In the genomic region with DNA sequence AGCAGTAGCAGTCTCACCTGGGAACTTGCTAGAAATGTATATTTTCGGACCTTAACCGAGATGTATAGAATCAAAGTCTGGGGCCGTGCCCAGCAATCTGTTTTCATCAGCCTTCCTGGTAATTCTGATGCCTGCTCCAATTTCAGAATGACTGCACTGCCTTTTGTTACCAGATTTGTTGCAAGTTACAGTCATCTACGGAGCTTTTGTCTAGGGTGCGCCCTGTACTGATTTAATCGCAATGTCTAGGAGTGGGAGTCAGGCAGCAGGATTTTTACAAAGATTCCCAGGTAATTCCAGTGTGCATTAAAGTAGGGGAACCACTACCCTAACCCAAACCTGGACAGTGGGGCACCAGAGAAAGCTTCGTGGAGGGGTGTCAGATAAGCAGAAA, we compare ENCODE assay signal across 19 cellular contexts.
"Had no signal": no experiment of that assay in that cellular context is flagged by ENCODE, and none has a peak within 500 bp of the region (broad histone marks: within the 10 kb centered on the region; RNA-seq: fewer than 3 reads in every experiment).

No MANE protein-coding gene starts in this region.

- H3K36me3 Mint-ChIP-seq: mesothelial cell of epicardium, naive B cell had no signal

- H3K27me3 Mint-ChIP-seq: dendritic cell treated with granulocyte-macrophage colony-stimulating factor and Interleukin-4, amounts not matched to agents 40 ng/mL and 50 ng/mL, for 4 days; effector memory CD8-positive, alpha-beta T cell; naive B cell had no signal

- H3K36me3 ChIP-seq: esophagus squamous epithelium, gastrocnemius medialis, heart right ventricle, left lung, lower lobe of right lung had no signal

- H3K27ac Mint-ChIP-seq: dendritic cell treated with granulocyte-macrophage colony-stimulating factor and Interleukin-4, amounts not matched to agents 40 ng/mL and 50 ng/mL, for 4 days; effector memory CD8-positive, alpha-beta T cell; mesothelial cell of epicardium had no signal

- H3K27me3 ChIP-seq: esophagus squamous epithelium, gastrocnemius medialis, heart right ventricle, left lung had no signal

- H3K9me3 Mint-ChIP-seq: dendritic cell treated with granulocyte-macrophage colony-stimulating factor and Interleukin-4, amounts not matched to agents 40 ng/mL and 50 ng/mL, for 4 days; effector memory CD8-positive, alpha-beta T cell; endodermal cell; mesothelial cell of epicardium; naive B cell had no signal

- H3K4me3 ChIP-seq: coronary artery, esophagus squamous epithelium, gastrocnemius medialis, heart right ventricle, left lung, lower lobe of right lung, mucosa of descending colon had no signal

- H3K27ac ChIP-seq: coronary artery, epithelial cell of prostate, esophagus squamous epithelium, gastrocnemius medialis, heart right ventricle, left lung, lower lobe of right lung had no signal

- H3K4me1 ChIP-seq: left lung, lower lobe of right lung had no signal

- DNase-seq: effector CD8-positive, alpha-beta T cell; effector memory CD8-positive, alpha-beta T cell; esophagus squamous epithelium; foreskin fibroblast; foreskin melanocyte; gastrocnemius medialis; heart right ventricle; hippocampal formation; left cardiac atrium; left lung; left ventricle myocardium superior; lower lobe of right lung; mucosa of descending colon; naive B cell had no signal

- H3K9me3 ChIP-seq: esophagus squamous epithelium, gastrocnemius medialis, heart right ventricle, left lung, lower lobe of right lung, mucosa of descending colon had no signal

- H3K4me3 Mint-ChIP-seq: dendritic cell treated with granulocyte-macrophage colony-stimulating factor and Interleukin-4, amounts not matched to agents 40 ng/mL and 50 ng/mL, for 4 days; effector memory CD8-positive, alpha-beta T cell; endodermal cell; mesothelial cell of epicardium had no signal
